9 cellular contexts compared by ENCODE assay signal in the genomic region with DNA sequence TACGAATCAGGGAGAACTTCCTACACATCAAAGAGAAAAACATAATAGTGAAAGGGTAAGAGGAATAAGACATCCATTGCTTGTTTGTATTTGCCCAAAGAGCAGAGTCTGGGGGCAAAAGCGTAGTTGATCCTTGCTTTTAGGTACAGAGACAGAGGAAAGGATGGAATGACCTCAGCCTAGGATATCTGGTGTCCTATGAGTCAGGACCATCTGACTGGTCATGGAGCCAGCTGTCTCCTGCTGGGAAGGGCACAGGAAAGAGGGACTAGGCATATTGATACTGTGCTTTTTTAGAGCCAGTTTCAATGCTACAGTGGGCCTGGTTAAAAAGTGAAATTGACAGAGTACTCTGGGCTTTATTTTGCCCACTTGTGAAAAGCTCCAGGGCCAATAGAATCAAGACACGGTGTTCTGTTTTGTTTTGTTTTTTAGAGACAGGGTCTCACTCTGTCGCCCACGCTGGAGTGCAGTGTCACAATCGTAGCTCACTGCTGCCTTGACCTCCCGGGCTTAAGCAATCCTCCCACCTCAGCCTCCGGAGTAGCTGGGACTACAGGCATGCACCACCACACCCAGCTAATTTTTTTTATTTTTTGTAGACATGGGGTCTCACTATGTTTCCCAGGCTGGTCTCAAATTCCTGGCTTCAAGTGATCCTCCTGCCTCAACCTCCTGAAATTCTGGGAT. TPM values are rescaled to one million over a fixed set of nuclear protein-coding genes. Genes with fewer than 3 reads are reported as not detected.
DNase-seq lines count a peak whose midpoint lies in the region; ATAC-seq and TF ChIP-seq lines count a peak whose summit lies in the region.
"Had no signal": no experiment of that assay in that cellular context is flagged by ENCODE, and none has a peak within 500 bp of the region (broad histone marks: within the 10 kb centered on the region; RNA-seq: fewer than 3 reads in every experiment).

No MANE protein-coding gene starts in this region.

- H3K27ac ChIP-seq in skeletal muscle tissue (ENCODE audit: low read depth, low read length): peak overlapping the region; percentile 57

- TF ChIP-seq CTCF in GM06990 (IDR thresholded peaks at IDR 0.05; ENCODE audit: insufficient read depth, low read length, poor library complexity, severe bottlenecking) (no peak), WI38 (IDR thresholded peaks at IDR 0.05; ENCODE audit: low read depth, low read length) (no peak)

- H3K4me3 ChIP-seq in GM06990 (replicated peaks; ENCODE audit: low read depth, low read length) (peak overlapping the region; percentile 12), WI38 (ENCODE audit: low read depth, low read length) (peak overlapping the region; percentile 18; the same call in 1 of the 2 replicates), skeletal muscle tissue (ENCODE audit: low read length in 3 of 3) (peak overlapping the region in 2 of 3 donors; percentile 35 to 39)

- H3K36me3 ChIP-seq in GM06990 (ENCODE audit: control insufficient read depth, insufficient read depth, low read length) (peaks cover 27% of the 10 kb centered on the region), skeletal muscle tissue (ENCODE audit: control insufficient read depth in 3 of 3, insufficient read depth in 3 of 3, low read length in 3 of 3) (peaks cover 42 to 43% (median 43%) of the 10 kb centered on the region in 3 donors)

- H3K4me1 ChIP-seq in skeletal muscle tissue (ENCODE audit: control insufficient read depth in 3 of 3, insufficient read depth in 3 of 3, low read length in 3 of 3): peaks cover 26 to 45% (median 27%) of the 10 kb centered on the region in 3 donors

- H3K9me3 ChIP-seq in skeletal muscle tissue (ENCODE audit: control insufficient read depth in 3 of 3, low read length in 3 of 3): no peaks in the 10 kb centered on the region

- peak overlapping the region in 2 of 3 donors; percentile 5 to 33 for H3K9ac ChIP-seq in skeletal muscle tissue (ENCODE audit: low read depth in 1 of 3, low read length in 3 of 3)

- ATAC-seq in HG03469 (IDR thresholded peaks at IDR 0.05; ENCODE audit: unreplicated experiment) (no peak), GM18502 (IDR thresholded peaks at IDR 0.05; ENCODE audit: poor library complexity, unreplicated experiment) (no peak), HG03520 (IDR thresholded peaks at IDR 0.05; ENCODE audit: unreplicated experiment) (no peak)

- no peak for DNase-seq in GM06990 (ENCODE audit: extremely low read depth, insufficient read length)
- DNase-seq in glomerular visceral epithelial cell (ENCODE audit: extremely low spot score): peak; percentile 46
- no peak for DNase-seq in activated T-cell treated with anti-CD3 and anti-CD28 coated beads for 4 hours
- DNase-seq: NCI-H1105 treated with DMSO at 0.1 percent for 48 hours had no signal

- H3K27me3 ChIP-seq in GM06990 (replicated peaks; ENCODE audit: control insufficient read depth, insufficient read depth, low read length) (no peaks in the 10 kb centered on the region), skeletal muscle tissue (ENCODE audit: control insufficient read depth in 3 of 3, insufficient read depth in 3 of 3, low read length in 3 of 3) (no peaks in the 10 kb centered on the region)

RNA-seq across cellular contexts. Expression of gene PLEKHO1, which starts 3.2 kb away (rescaled TPM):
- total RNA-seq in skeletal muscle tissue: 70.5 TPM
